ENCODE assay signal across 1 cellular context in genomic region chr2:10367472-10368439, GRCh38.
TF ChIP-seq lines count a peak whose summit lies in the region.

No MANE protein-coding gene starts in this region.

TF ChIP-seq in HepG2, 621 proteins besides CTCF, POLR2A, EP300 and RAD21 (continued from another document and continues in another):
- no peak for TF ChIP-seq MTERF4 (CRISPR knock-in tag; IDR thresholded peaks at IDR 0.05)
- no peak for TF ChIP-seq ZNF572 (CRISPR knock-in tag; IDR thresholded peaks at IDR 0.05)
- no peak for TF ChIP-seq ATF4 (CRISPR knock-in tag; IDR thresholded peaks at IDR 0.05)
- TF ChIP-seq TOPORS (CRISPR knock-in tag; IDR thresholded peaks at IDR 0.05): peak; percentile 30; the same call in 1 of the 2 replicates
- no peak for TF ChIP-seq SOX5 (CRISPR knock-in tag; IDR thresholded peaks at IDR 0.05; ENCODE audit: borderline replicate concordance)
- peak; percentile 83 for TF ChIP-seq IKZF1 (IDR thresholded peaks at IDR 0.05)
- TF ChIP-seq HOXA7 (CRISPR knock-in tag; IDR thresholded peaks at IDR 0.05): peak; percentile 66; the same call in 1 of the 2 replicates
- TF ChIP-seq ZFP62 (CRISPR knock-in tag; IDR thresholded peaks at IDR 0.05): no peak
- TF ChIP-seq ZNF772 (CRISPR knock-in tag; IDR thresholded peaks at IDR 0.05): no peak
- no peak for TF ChIP-seq ZBTB8A (CRISPR knock-in tag; IDR thresholded peaks at IDR 0.05; ENCODE audit: borderline replicate concordance, low read depth)
- TF ChIP-seq ZNF652 (CRISPR knock-in tag; IDR thresholded peaks at IDR 0.05; ENCODE audit: borderline replicate concordance, low read depth): no peak
- TF ChIP-seq, protein P1, sequence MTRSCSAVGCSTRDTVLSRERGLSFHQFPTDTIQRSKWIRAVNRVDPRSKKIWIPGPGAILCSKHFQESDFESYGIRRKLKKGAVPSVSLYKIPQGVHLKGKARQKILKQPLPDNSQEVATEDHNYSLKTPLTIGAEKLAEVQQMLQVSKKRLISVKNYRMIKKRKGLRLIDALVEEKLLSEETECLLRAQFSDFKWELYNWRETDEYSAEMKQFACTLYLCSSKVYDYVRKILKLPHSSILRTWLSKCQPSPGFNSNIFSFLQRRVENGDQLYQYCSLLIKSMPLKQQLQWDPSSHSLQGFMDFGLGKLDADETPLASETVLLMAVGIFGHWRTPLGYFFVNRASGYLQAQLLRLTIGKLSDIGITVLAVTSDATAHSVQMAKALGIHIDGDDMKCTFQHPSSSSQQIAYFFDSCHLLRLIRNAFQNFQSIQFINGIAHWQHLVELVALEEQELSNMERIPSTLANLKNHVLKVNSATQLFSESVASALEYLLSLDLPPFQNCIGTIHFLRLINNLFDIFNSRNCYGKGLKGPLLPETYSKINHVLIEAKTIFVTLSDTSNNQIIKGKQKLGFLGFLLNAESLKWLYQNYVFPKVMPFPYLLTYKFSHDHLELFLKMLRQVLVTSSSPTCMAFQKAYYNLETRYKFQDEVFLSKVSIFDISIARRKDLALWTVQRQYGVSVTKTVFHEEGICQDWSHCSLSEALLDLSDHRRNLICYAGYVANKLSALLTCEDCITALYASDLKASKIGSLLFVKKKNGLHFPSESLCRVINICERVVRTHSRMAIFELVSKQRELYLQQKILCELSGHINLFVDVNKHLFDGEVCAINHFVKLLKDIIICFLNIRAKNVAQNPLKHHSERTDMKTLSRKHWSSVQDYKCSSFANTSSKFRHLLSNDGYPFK (CRISPR knock-in tag; IDR thresholded peaks at IDR 0.05; ENCODE audit: borderline replicate concordance): no peak
- TF ChIP-seq, protein P2, sequence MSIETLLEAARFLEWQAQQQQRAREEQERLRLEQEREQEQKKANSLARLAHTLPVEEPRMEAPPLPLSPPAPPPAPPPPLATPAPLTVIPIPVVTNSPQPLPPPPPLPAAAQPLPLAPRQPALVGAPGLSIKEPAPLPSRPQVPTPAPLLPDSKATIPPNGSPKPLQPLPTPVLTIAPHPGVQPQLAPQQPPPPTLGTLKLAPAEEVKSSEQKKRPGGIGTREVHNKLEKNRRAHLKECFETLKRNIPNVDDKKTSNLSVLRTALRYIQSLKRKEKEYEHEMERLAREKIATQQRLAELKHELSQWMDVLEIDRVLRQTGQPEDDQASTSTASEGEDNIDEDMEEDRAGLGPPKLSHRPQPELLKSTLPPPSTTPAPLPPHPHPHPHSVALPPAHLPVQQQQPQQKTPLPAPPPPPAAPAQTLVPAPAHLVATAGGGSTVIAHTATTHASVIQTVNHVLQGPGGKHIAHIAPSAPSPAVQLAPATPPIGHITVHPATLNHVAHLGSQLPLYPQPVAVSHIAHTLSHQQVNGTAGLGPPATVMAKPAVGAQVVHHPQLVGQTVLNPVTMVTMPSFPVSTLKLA (IDR thresholded peaks at IDR 0.05): peak; percentile 91
- peak; percentile 94 for TF ChIP-seq HOXA9 (CRISPR knock-in tag; IDR thresholded peaks at IDR 0.05; ENCODE audit: borderline replicate concordance)
- TF ChIP-seq, protein P3, sequence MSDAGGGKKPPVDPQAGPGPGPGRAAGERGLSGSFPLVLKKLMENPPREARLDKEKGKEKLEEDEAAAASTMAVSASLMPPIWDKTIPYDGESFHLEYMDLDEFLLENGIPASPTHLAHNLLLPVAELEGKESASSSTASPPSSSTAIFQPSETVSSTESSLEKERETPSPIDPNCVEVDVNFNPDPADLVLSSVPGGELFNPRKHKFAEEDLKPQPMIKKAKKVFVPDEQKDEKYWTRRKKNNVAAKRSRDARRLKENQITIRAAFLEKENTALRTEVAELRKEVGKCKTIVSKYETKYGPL (CRISPR knock-in tag; IDR thresholded peaks at IDR 0.05): no peak
- TF ChIP-seq TCF7 (IDR thresholded peaks at IDR 0.05; ENCODE audit: low read depth): no peak
- TF ChIP-seq ZNF780A (CRISPR knock-in tag; IDR thresholded peaks at IDR 0.05): peak; percentile 72; the same call in 1 of the 2 replicates
- peak; percentile 42; the same call in 1 of the 2 replicates for TF ChIP-seq JUND (CRISPR knock-in tag; IDR thresholded peaks at IDR 0.05)
- peak; percentile 16; the same call in 1 of the 2 replicates for TF ChIP-seq JDP2 (CRISPR knock-in tag; IDR thresholded peaks at IDR 0.05; ENCODE audit: borderline replicate concordance)
- TF ChIP-seq BCL6 (CRISPR knock-in tag; IDR thresholded peaks at IDR 0.05): no peak
- TF ChIP-seq TOE1 (CRISPR knock-in tag; IDR thresholded peaks at IDR 0.05): no peak
- no peak for TF ChIP-seq ZNF570 (CRISPR knock-in tag; IDR thresholded peaks at IDR 0.05; ENCODE audit: borderline replicate concordance)
- TF ChIP-seq SRSF4 (IDR thresholded peaks at IDR 0.05; ENCODE audit: low read depth, low read length, poor library complexity, severe bottlenecking): no peak
- TF ChIP-seq, protein P4, sequence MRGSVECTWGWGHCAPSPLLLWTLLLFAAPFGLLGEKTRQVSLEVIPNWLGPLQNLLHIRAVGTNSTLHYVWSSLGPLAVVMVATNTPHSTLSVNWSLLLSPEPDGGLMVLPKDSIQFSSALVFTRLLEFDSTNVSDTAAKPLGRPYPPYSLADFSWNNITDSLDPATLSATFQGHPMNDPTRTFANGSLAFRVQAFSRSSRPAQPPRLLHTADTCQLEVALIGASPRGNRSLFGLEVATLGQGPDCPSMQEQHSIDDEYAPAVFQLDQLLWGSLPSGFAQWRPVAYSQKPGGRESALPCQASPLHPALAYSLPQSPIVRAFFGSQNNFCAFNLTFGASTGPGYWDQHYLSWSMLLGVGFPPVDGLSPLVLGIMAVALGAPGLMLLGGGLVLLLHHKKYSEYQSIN (CRISPR knock-in tag; IDR thresholded peaks at IDR 0.05; ENCODE audit: borderline replicate concordance): no peak
- TF ChIP-seq MAZ (IDR thresholded peaks at IDR 0.05; ENCODE audit: borderline replicate concordance, low read depth, low read length): no peak
- no peak for TF ChIP-seq MAZ (CRISPR knock-in tag; IDR thresholded peaks at IDR 0.05; ENCODE audit: low read depth)
- TF ChIP-seq PHF21A (CRISPR knock-in tag; IDR thresholded peaks at IDR 0.05): no peak
- TF ChIP-seq ZNF709 (CRISPR knock-in tag; IDR thresholded peaks at IDR 0.05): no peak
- no peak; the same call in 1 of the 2 replicates for TF ChIP-seq DPF2 (CRISPR knock-in tag; IDR thresholded peaks at IDR 0.05; ENCODE audit: borderline replicate concordance, low read depth)
- no peak for TF ChIP-seq REXO4 (CRISPR knock-in tag; IDR thresholded peaks at IDR 0.05; ENCODE audit: borderline replicate concordance)
- no peak for TF ChIP-seq NR3C1 (CRISPR knock-in tag; IDR thresholded peaks at IDR 0.05)
- TF ChIP-seq ZNF276 (CRISPR knock-in tag; IDR thresholded peaks at IDR 0.05; ENCODE audit: low read depth): no peak
- TF ChIP-seq ZGPAT (CRISPR knock-in tag; IDR thresholded peaks at IDR 0.05): no peak
- TF ChIP-seq MIER2 (CRISPR knock-in tag; IDR thresholded peaks at IDR 0.05): no peak
- no peak for TF ChIP-seq NFIC (IDR thresholded peaks at IDR 0.05; ENCODE audit: low read length)
- TF ChIP-seq FIP1L1 (IDR thresholded peaks at IDR 0.05; ENCODE audit: borderline replicate concordance, insufficient read depth, low read depth, low read length): no peak
- TF ChIP-seq, protein P5, sequence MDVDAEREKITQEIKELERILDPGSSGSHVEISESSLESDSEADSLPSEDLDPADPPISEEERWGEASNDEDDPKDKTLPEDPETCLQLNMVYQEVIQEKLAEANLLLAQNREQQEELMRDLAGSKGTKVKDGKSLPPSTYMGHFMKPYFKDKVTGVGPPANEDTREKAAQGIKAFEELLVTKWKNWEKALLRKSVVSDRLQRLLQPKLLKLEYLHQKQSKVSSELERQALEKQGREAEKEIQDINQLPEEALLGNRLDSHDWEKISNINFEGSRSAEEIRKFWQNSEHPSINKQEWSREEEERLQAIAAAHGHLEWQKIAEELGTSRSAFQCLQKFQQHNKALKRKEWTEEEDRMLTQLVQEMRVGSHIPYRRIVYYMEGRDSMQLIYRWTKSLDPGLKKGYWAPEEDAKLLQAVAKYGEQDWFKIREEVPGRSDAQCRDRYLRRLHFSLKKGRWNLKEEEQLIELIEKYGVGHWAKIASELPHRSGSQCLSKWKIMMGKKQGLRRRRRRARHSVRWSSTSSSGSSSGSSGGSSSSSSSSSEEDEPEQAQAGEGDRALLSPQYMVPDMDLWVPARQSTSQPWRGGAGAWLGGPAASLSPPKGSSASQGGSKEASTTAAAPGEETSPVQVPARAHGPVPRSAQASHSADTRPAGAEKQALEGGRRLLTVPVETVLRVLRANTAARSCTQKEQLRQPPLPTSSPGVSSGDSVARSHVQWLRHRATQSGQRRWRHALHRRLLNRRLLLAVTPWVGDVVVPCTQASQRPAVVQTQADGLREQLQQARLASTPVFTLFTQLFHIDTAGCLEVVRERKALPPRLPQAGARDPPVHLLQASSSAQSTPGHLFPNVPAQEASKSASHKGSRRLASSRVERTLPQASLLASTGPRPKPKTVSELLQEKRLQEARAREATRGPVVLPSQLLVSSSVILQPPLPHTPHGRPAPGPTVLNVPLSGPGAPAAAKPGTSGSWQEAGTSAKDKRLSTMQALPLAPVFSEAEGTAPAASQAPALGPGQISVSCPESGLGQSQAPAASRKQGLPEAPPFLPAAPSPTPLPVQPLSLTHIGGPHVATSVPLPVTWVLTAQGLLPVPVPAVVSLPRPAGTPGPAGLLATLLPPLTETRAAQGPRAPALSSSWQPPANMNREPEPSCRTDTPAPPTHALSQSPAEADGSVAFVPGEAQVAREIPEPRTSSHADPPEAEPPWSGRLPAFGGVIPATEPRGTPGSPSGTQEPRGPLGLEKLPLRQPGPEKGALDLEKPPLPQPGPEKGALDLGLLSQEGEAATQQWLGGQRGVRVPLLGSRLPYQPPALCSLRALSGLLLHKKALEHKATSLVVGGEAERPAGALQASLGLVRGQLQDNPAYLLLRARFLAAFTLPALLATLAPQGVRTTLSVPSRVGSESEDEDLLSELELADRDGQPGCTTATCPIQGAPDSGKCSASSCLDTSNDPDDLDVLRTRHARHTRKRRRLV (CRISPR knock-in tag; IDR thresholded peaks at IDR 0.05): no peak
- TF ChIP-seq HIVEP1 (CRISPR knock-in tag; IDR thresholded peaks at IDR 0.05): no peak
- peak; percentile 23; the same call in 1 of the 2 replicates for TF ChIP-seq CREB1 (IDR thresholded peaks at IDR 0.05)
- no peak for TF ChIP-seq CREB1 (CRISPR knock-in tag; IDR thresholded peaks at IDR 0.05)
- TF ChIP-seq, protein P6, sequence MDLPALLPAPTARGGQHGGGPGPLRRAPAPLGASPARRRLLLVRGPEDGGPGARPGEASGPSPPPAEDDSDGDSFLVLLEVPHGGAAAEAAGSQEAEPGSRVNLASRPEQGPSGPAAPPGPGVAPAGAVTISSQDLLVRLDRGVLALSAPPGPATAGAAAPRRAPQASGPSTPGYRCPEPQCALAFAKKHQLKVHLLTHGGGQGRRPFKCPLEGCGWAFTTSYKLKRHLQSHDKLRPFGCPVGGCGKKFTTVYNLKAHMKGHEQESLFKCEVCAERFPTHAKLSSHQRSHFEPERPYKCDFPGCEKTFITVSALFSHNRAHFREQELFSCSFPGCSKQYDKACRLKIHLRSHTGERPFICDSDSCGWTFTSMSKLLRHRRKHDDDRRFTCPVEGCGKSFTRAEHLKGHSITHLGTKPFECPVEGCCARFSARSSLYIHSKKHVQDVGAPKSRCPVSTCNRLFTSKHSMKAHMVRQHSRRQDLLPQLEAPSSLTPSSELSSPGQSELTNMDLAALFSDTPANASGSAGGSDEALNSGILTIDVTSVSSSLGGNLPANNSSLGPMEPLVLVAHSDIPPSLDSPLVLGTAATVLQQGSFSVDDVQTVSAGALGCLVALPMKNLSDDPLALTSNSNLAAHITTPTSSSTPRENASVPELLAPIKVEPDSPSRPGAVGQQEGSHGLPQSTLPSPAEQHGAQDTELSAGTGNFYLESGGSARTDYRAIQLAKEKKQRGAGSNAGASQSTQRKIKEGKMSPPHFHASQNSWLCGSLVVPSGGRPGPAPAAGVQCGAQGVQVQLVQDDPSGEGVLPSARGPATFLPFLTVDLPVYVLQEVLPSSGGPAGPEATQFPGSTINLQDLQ (CRISPR knock-in tag; IDR thresholded peaks at IDR 0.05): 0 out of 2 replicates have a peak, but pooled peaks have one; percentile 59
- no peak for TF ChIP-seq MAFG (CRISPR knock-in tag; IDR thresholded peaks at IDR 0.05)
- TF ChIP-seq HNRNPUL1 (IDR thresholded peaks at IDR 0.05; ENCODE audit: low read depth, low read length): no peak
- no peak for TF ChIP-seq ZNF333 (CRISPR knock-in tag; IDR thresholded peaks at IDR 0.05; ENCODE audit: borderline replicate concordance)
